Comparison of ENCODE assay signal across 21 cellular contexts in genomic region chr10:119768455-119769094, GRCh38. TPM values are rescaled to one million over a fixed set of nuclear protein-coding genes. Genes with fewer than 3 reads are reported as not detected.
DNase-seq lines count a peak whose midpoint lies in the region; ATAC-seq and TF ChIP-seq lines count a peak whose summit lies in the region.
"Had no signal": no experiment of that assay in that cellular context is flagged by ENCODE, and none has a peak within 500 bp of the region (broad histone marks: within the 10 kb centered on the region; RNA-seq: fewer than 3 reads in every experiment).

No MANE protein-coding gene starts in this region.

- no peaks in the 10 kb centered on the region for H3K36me3 ChIP-seq in ascending aorta
- H3K36me3 ChIP-seq in gastroesophageal sphincter = no peaks in the 10 kb centered on the region
- H3K36me3 ChIP-seq in stomach smooth muscle (ENCODE audit: control insufficient read depth in 2 of 2, insufficient read depth in 2 of 2, low read length in 2 of 2) = no peaks in the 10 kb centered on the region

- H3K4me3 ChIP-seq in ascending aorta (no peak overlapping the region), gastroesophageal sphincter (no peak overlapping the region), stomach smooth muscle (ENCODE audit: low read length in 2 of 2) (no peak overlapping the region)
- H3K4me3 ChIP-seq: tibial nerve had no signal

- H3K4me1 Mint-ChIP-seq in HFFc6 (ENCODE audit: low read depth) = peaks cover 75% of the 10 kb centered on the region

- H3K9ac ChIP-seq in stomach smooth muscle (ENCODE audit: low read length in 2 of 2) = no peak overlapping the region

- TF ChIP-seq CTCF in HFFc6 (IDR thresholded peaks at IDR 0.05) (no peak), ascending aorta (IDR thresholded peaks at IDR 0.05) (no peak), gastroesophageal sphincter (IDR thresholded peaks at IDR 0.05) (no peak)

- ATAC-seq in gastroesophageal sphincter = peak; percentile 66
- no peak for ATAC-seq in left lobe of liver
- no peak for ATAC-seq in HG02884 (IDR thresholded peaks at IDR 0.05; ENCODE audit: unreplicated experiment)
- ATAC-seq: left ventricle myocardium superior had no signal

- intact Hi-C loops in ascending aorta (cut with DNase I) = no loop called here

- no peaks in the 10 kb centered on the region for H3K27me3 Mint-ChIP-seq in HFFc6 (ENCODE audit: insufficient read depth)
- H3K27me3 Mint-ChIP-seq: activated naive CD8-positive, alpha-beta T cell treated with anti-CD3 and anti-CD28 coated beads for 36 hours had no signal

- no peak for DNase-seq in HFFc6
- DNase-seq in ascending aorta (ENCODE audit: low spot score in 2 of 2) = no peak
- no peak for DNase-seq in GM19238 (ENCODE audit: insufficient read length, low spot score)
- no peak for DNase-seq in left lobe of liver (ENCODE audit: low spot score)
- DNase-seq in DMS79 (lab: John Stamatoyannopoulos, UW) = no peak
- DNase-seq: activated CD4-positive, alpha-beta T cell treated with anti-CD3 and anti-CD28 coated beads for 48 hours; activated naive CD8-positive, alpha-beta T cell treated with anti-CD3 and anti-CD28 coated beads for 36 hours; hypothalamus; left ventricle myocardium superior; NCI-H1092; NK-92 treated with Interleukin-12 subunit alpha and Interleukin-12 subunit beta, amount 100 ng/mL, for 24 hours; right cardiac atrium; Right ventricle myocardium superior; stimulated activated CD4-positive, alpha-beta T cell treated with anti-CD3 and anti-CD28 coated beads, Interleukin-2, amount 100 ng/mL, for 24 hours; stimulated activated CD8-positive, alpha-beta memory T cell treated with anti-CD3 and anti-CD28 coated beads, Interleukin-4, amount 100 ng/mL, for 48 hours; T-helper 9 cell had no signal

- no peak overlapping the region for H3K4me3 Mint-ChIP-seq in HFFc6
- H3K4me3 Mint-ChIP-seq: activated naive CD8-positive, alpha-beta T cell treated with anti-CD3 and anti-CD28 coated beads for 36 hours; nephron had no signal

- H3K27ac ChIP-seq in ascending aorta = peak overlapping the region; percentile 16 to 45
- H3K27ac ChIP-seq in gastroesophageal sphincter = peak overlapping the region; percentile 29 to 76 (median 67)
- H3K27ac ChIP-seq in stomach smooth muscle (ENCODE audit: low read length) = peak overlapping the region; percentile 46

- no peaks in the 10 kb centered on the region for H3K9me3 Mint-ChIP-seq in HFFc6
- H3K9me3 Mint-ChIP-seq: activated naive CD8-positive, alpha-beta T cell treated with anti-CD3 and anti-CD28 coated beads for 36 hours; nephron had no signal

- H3K27me3 ChIP-seq in ascending aorta (no peaks in the 10 kb centered on the region), gastroesophageal sphincter (no peaks in the 10 kb centered on the region), stomach smooth muscle (ENCODE audit: control insufficient read depth in 1 of 2, insufficient read depth in 2 of 2, low read length in 2 of 2) (no peaks in the 10 kb centered on the region)
- H3K27me3 ChIP-seq: tibial nerve had no signal

- TF ChIP-seq EP300 in gastroesophageal sphincter (IDR thresholded peaks at IDR 0.05) = no peak

- peak overlapping the region; percentile 78; the same call in 1 of the 2 replicates for H3K27ac Mint-ChIP-seq in HFFc6
- H3K27ac Mint-ChIP-seq: activated naive CD8-positive, alpha-beta T cell treated with anti-CD3 and anti-CD28 coated beads for 36 hours had no signal

- H3K36me3 Mint-ChIP-seq in HFFc6 (ENCODE audit: low read depth) = peaks cover 5% of the 10 kb centered on the region; the same call in 1 of the 2 replicates

- WGBS in gastroesophageal sphincter (ENCODE audit: low coverage in 1 of 2), 2 donors = 0 to 32% methylated on average over 2 to 4 of the region's 4 CpGs

- no peaks in the 10 kb centered on the region for H3K4me1 ChIP-seq in ascending aorta
- H3K4me1 ChIP-seq in gastroesophageal sphincter = peaks cover 7 to 38% (median 22%) of the 10 kb centered on the region in 3 donors
- peaks cover 5% of the 10 kb centered on the region for H3K4me1 ChIP-seq in stomach smooth muscle (ENCODE audit: control insufficient read depth, insufficient read depth, low read length)

- no peak for TF ChIP-seq POLR2A in gastroesophageal sphincter (IDR thresholded peaks at IDR 0.05)

- no peaks in the 10 kb centered on the region for H3K9me3 ChIP-seq in ascending aorta
- H3K9me3 ChIP-seq in gastroesophageal sphincter = no peaks in the 10 kb centered on the region
- H3K9me3 ChIP-seq in stomach smooth muscle (ENCODE audit: control insufficient read depth in 2 of 2, low read length in 2 of 2) = no peaks in the 10 kb centered on the region
- H3K9me3 ChIP-seq: tibial nerve had no signal

RNA-seq across cellular contexts. Expression of gene INPP5F, which starts 42.7 kb away (rescaled TPM):
- 10 to 100 TPM in 5 of 6 experiments, 1 to 10 TPM in 1; 8.7 to 12.8 (median 12.5) TPM for total RNA-seq in HFFc6 (2021; fragmentation: NEBNext Ultra II Directional; extraction: Animal tissue kit (Norgen Biotek cat#: 25700))
- total RNA-seq in ascending aorta (5.1 TPM), gastroesophageal sphincter (10 to 100 TPM; 17.1 to 26.9 (median 24.0) TPM), left lobe of liver (2.6 TPM)
